ENCODE assay signal across 10 cellular contexts in the genomic region with DNA sequence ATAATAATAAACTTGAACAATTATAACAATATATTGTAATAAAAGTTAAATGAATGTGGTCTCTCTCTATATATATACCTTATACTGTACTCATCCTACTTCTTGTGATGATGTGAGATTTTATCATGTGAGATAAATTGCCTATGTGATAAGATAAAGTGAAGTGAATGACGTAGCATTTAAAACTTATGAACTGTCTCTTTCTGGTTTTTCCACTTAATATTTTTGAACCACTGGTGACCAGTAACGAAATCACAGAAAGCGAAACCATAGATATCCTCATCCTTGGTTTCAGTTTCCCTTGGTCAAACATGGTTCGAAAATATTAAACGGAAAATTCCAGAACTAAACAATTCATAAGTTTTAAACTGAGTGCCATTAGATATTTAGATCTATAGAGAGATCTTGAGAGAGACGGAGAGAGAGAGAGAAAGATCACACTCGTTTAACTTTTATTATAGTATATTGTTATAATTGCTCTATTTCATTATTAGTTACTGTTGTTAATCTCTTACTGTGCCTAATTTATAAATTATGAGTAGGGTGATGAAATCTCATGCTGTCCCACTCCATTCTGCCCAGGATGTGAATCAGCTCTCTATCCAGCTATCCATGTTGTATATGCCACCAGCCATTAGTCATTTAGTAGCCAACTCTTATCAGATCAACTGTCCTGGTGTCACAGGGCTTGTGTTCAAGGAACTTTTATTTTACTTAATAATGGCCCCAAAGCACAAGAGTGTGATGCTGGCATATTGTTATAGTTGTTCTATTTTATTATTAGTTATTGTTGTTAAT.
DNase-seq lines count a peak whose midpoint lies in the region; ATAC-seq and TF ChIP-seq lines count a peak whose summit lies in the region.
"Had no signal": no experiment of that assay in that cellular context is flagged by ENCODE, and none has a peak within 500 bp of the region (broad histone marks: within the 10 kb centered on the region; RNA-seq: fewer than 3 reads in every experiment).

No MANE protein-coding gene starts in this region.

- H3K4me2 ChIP-seq in PC-9 = peak overlapping the region; percentile 5

- TF ChIP-seq POLR2A in sigmoid colon (IDR thresholded peaks at IDR 0.05) (no peak), esophagus squamous epithelium (IDR thresholded peaks at IDR 0.05) (no peak)

- POLR2A ChIA-PET in PC-9 (lab: Charles Lee; ENCODE audit: unreplicated experiment) = no interaction called here

- no peaks in the 10 kb centered on the region for H3K9me2 ChIP-seq in PC-9 (ENCODE audit: insufficient read depth)

- DNase-seq in EH (ENCODE audit: low read depth) (peak; percentile 70), PC-9 (peak in 1 of 2 experiments; percentile 78), epithelial cell of prostate (ENCODE audit: low read depth, low spot score) (no peak), sigmoid colon (no peak), esophagus squamous epithelium (lab: John Stamatoyannopoulos, UW) (no peak)
- no peak for DNase-seq in activated naive CD4-positive, alpha-beta T cell treated with Interleukin-2 at 50 U/mL for 16 hours
- DNase-seq: NCI-H1105 treated with DMSO at 0.1 percent for 48 hours, NCI-H446 treated with DMSO at 0.1 percent for 48 hours, stomach had no signal

- H3K27ac ChIP-seq in PC-9 (peak overlapping the region; percentile 64), epithelial cell of prostate (peak overlapping the region; percentile 51), sigmoid colon (peak overlapping the region in 3 of 4 donors; percentile 15 to 43 (median 20)), esophagus squamous epithelium (no peak overlapping the region)

- 74 to 80% methylated on average over 7 of the region's 7 CpGs for WGBS in sigmoid colon, 2 donors
- WGBS in esophagus squamous epithelium, 2 donors = 82 to 83% methylated on average over 7 of the region's 7 CpGs

- no peak for TF ChIP-seq CTCF in PC-9 (conservative IDR thresholded peaks at IDR 0.05)
- TF ChIP-seq CTCF in sigmoid colon (IDR thresholded peaks at IDR 0.05) = no peak
- TF ChIP-seq CTCF in esophagus squamous epithelium (IDR thresholded peaks at IDR 0.05) = no peak

- H4K20me1 ChIP-seq in PC-9 (ENCODE audit: insufficient read depth) = no peaks in the 10 kb centered on the region

- CTCF ChIA-PET in PC-9 (lab: Charles Lee) = no interaction called here

- H3K79me2 ChIP-seq in PC-9 (ENCODE audit: low read depth) = no peaks in the 10 kb centered on the region

- peaks cover 33% of the 10 kb centered on the region for H3K4me1 ChIP-seq in PC-9 (replicated peaks; ENCODE audit: insufficient read depth)
- peaks cover 0 to 24% (median 16%) of the 10 kb centered on the region in 4 donors for H3K4me1 ChIP-seq in sigmoid colon
- H3K4me1 ChIP-seq in esophagus squamous epithelium = peaks cover 0 to 39% (median 0%) of the 10 kb centered on the region in 3 donors

- no TSS peak for BruUV-seq in PC-9 (replicated peaks; lab: Mats Ljungman, UMichigan)

- H2AFZ ChIP-seq in PC-9 = no peak overlapping the region

- H3K4me3 ChIP-seq in PC-9 = 0 out of 2 replicates have a peak overlapping the region, but pooled peaks have one; percentile 4
- H3K4me3 ChIP-seq in sigmoid colon = no peak overlapping the region
- H3K4me3 ChIP-seq in esophagus squamous epithelium = no peak overlapping the region
- H3K4me3 ChIP-seq: stomach had no signal

- 0 out of 2 replicates have a peak, but pooled peaks cover 5% of the 10 kb centered on the region for H3K36me3 ChIP-seq in PC-9 (ENCODE audit: low read depth)
- no peaks in the 10 kb centered on the region for H3K36me3 ChIP-seq in sigmoid colon
- H3K36me3 ChIP-seq in esophagus squamous epithelium = no peaks in the 10 kb centered on the region
- H3K36me3 ChIP-seq: stomach had no signal

- H3K27me3 ChIP-seq in PC-9 (ENCODE audit: insufficient read depth, low read depth) (no peaks in the 10 kb centered on the region), sigmoid colon (no peaks in the 10 kb centered on the region), esophagus squamous epithelium (no peaks in the 10 kb centered on the region)
- H3K27me3 ChIP-seq: stomach had no signal

- no peak for TF ChIP-seq EP300 in sigmoid colon (IDR thresholded peaks at IDR 0.05)

- intact Hi-C loops in PC-9 (cut with micrococcal nuclease; ENCODE audit: unreplicated experiment) = no loop called here
- intact Hi-C loops in sigmoid colon (cut with DNase I) = no loop called here
- intact Hi-C loops in esophagus squamous epithelium (cut with DNase I) = no loop called here

- no peak for ATAC-seq in GM18867 (IDR thresholded peaks at IDR 0.05; ENCODE audit: unreplicated experiment)

- H3K9me3 ChIP-seq in PC-9 (ENCODE audit: insufficient read depth, low read depth) = no peaks in the 10 kb centered on the region; the same call in 1 of the 2 replicates
- H3K9me3 ChIP-seq in sigmoid colon = no peaks in the 10 kb centered on the region
- no peaks in the 10 kb centered on the region for H3K9me3 ChIP-seq in esophagus squamous epithelium
- H3K9me3 ChIP-seq: stomach had no signal

- peaks cover 14% of the 10 kb centered on the region; the same call in 1 of the 2 replicates for H3F3A ChIP-seq in PC-9 (ENCODE audit: insufficient read depth, low read depth)

Comparison
In these comparisons a context has a peak if more than half of its experiments do, and no peak if none do; other contexts are left out.
1. H3K27ac ChIP-seq: peak in PC-9 (single experiment), epithelial cell of prostate (single experiment) and sigmoid colon (3 of 4); none in esophagus squamous epithelium (0 of 4).